Comparison of ENCODE assay signal across 8 cellular contexts in the genomic region with DNA sequence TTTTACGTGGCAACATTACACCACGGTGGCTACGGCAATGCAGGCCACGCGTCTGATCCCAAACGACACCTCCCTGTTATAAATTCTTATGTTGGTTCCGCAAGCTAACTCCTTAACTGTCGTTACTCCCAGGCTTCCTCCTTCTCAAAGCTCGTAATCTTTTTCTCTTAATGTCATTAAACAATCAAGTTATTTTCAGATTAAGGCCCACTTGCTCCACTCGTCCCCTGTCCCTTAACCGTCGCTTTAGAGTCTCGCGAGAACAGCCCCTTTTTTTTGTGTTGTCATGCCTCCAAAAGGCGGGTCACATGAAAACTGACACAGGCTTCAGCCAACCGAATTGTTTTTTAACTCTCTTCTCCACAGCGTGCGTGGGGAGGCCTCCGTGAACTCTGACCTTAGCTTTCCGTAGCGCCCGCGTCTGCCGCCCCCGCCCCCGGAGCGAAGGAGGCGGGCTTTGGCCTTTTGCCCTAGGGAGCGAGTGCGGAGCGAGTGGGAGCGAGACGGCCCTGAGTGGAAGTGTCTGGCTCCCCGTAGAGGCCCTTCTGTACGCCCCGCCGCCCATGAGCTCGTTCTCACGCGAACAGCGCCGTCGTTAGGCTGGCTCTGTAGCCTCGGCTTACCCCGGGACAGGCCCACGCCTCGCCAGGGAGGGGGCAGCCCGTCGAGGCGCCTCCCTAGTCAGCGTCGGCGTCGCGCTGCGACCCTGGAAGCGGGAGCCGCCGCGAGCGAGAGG. TPM values are rescaled to one million over a fixed set of nuclear protein-coding genes. Genes with fewer than 3 reads are reported as not detected.
DNase-seq lines count a peak whose midpoint lies in the region; TF ChIP-seq lines count a peak whose summit lies in the region.

A gene (plus strand): TSS at position 463 of the 736 bp plus-strand sequence. CDS start 360 bp downstream, outside the sequence.

- H2BK5ac ChIP-seq in neuronal stem cell (ENCODE audit: low read length) = peak within 1 kb of the TSS; percentile 99

- peaks cover 0 to 15% of the 10 kb centered on the region in 2 donors for H3K36me3 ChIP-seq in neuronal stem cell (replicated peaks in 1 of 2; ENCODE audit: control insufficient read depth in 2 of 2, insufficient read depth in 2 of 2, low read length in 2 of 2)

- in situ Hi-C loops in SK-MEL-5 (cut with HindIII; ENCODE audit: low pct_unique_long_range_greater_than_20kb, low sequenced_read_pairs) = no loop called here

- H3K9ac ChIP-seq in neuronal stem cell (ENCODE audit: low read depth, low read length, poor library complexity) = peak within 1 kb of the TSS; percentile 99

- H2BK120ac ChIP-seq in neuronal stem cell (ENCODE audit: low read depth, low read length) = peak within 1 kb of the TSS; percentile 97

- peak within 1 kb of the TSS; percentile 88 for H4K91ac ChIP-seq in neuronal stem cell (ENCODE audit: low read depth, low read length, poor library complexity)

- no peaks in the 10 kb centered on the region for H3K79me1 ChIP-seq in neuronal stem cell (ENCODE audit: low read depth, low read length)

- H3K27ac ChIP-seq in neuronal stem cell (replicated peaks; ENCODE audit: low read length) = peak within 1 kb of the TSS; percentile 97

- peaks cover 1% of the 10 kb centered on the region for H3K9me3 Mint-ChIP-seq in activated naive CD4-positive, alpha-beta T cell treated with anti-CD3 and anti-CD28 coated beads for 36 hours

- CTCF ChIA-PET in activated naive CD4-positive, alpha-beta T cell treated with anti-CD3 and anti-CD28 coated beads for 36 hours (lab: Charles Lee) = interaction anchor here (1.1 to 1.3 kb wide), 3 partner anchors 25 to 193 kb away, joined by 3 to 4 read pairs (median 4); no protein-coding TSS in a partner anchor

- H2BK12ac ChIP-seq in neuronal stem cell (ENCODE audit: low read length) = peak within 1 kb of the TSS; percentile 30

- H3K4me3 Mint-ChIP-seq in activated naive CD4-positive, alpha-beta T cell treated with anti-CD3 and anti-CD28 coated beads for 36 hours = peak within 1 kb of the TSS; percentile 89

- DNase-seq in GM03348 (ENCODE audit: low spot score) (peak; percentile 96), HFF-Myc (ENCODE audit: extremely low read depth, low read depth) (peak; percentile 94), MV-4-11 (lab: John Stamatoyannopoulos, UW) (peak; percentile 98), SK-MEL-5 (ENCODE audit: low read depth, low spot score) (peak; percentile 99), foreskin melanocyte (peak; percentile 100), neuronal stem cell (ENCODE audit: low spot score) (peak; percentile 99)
- DNase-seq in activated naive CD4-positive, alpha-beta T cell treated with anti-CD3 and anti-CD28 coated beads for 36 hours = peak; percentile 97

- peak within 1 kb of the TSS; percentile 63 for H3K14ac ChIP-seq in neuronal stem cell (ENCODE audit: low read length)

- H3K27me3 Mint-ChIP-seq in activated naive CD4-positive, alpha-beta T cell treated with anti-CD3 and anti-CD28 coated beads for 36 hours (ENCODE audit: low read depth) = no peaks in the 10 kb centered on the region

- peak within 1 kb of the TSS; percentile 100 for H3K18ac ChIP-seq in neuronal stem cell (ENCODE audit: low read length)

- H3K27ac Mint-ChIP-seq in activated naive CD4-positive, alpha-beta T cell treated with anti-CD3 and anti-CD28 coated beads for 36 hours = peak within 1 kb of the TSS; percentile 100

- H4K8ac ChIP-seq in neuronal stem cell (ENCODE audit: low read depth, low read length) = no peak within 1 kb of the TSS

- peak within 1 kb of the TSS; percentile 37 for H3K4ac ChIP-seq in neuronal stem cell (ENCODE audit: low read length)

- H3K4me1 ChIP-seq in neuronal stem cell (ENCODE audit: control insufficient read depth in 2 of 2, insufficient read depth in 1 of 2, low read depth in 1 of 2, low read length in 2 of 2) = peaks cover 0 to 3% of the 10 kb centered on the region in 2 donors

- peak within 1 kb of the TSS; percentile 55 for H3K4me2 ChIP-seq in neuronal stem cell (ENCODE audit: insufficient read depth, low read length, poor library complexity, severe bottlenecking)

- TF ChIP-seq CTCF in HFF-Myc (IDR thresholded peaks at IDR 0.05; ENCODE audit: low read depth, low read length, missing control alignments) (no peak), subcutaneous adipose tissue (IDR thresholded peaks at IDR 0.05; ENCODE audit: low read depth) (no peak)

- H3K36me3 Mint-ChIP-seq in activated naive CD4-positive, alpha-beta T cell treated with anti-CD3 and anti-CD28 coated beads for 36 hours (ENCODE audit: low read depth) = peaks cover 12% of the 10 kb centered on the region

- peaks cover 33% of the 10 kb centered on the region for H3K4me1 Mint-ChIP-seq in activated naive CD4-positive, alpha-beta T cell treated with anti-CD3 and anti-CD28 coated beads for 36 hours (ENCODE audit: low read depth)

- H3K23ac ChIP-seq in neuronal stem cell (ENCODE audit: low read depth, low read length, poor library complexity) = peak within 1 kb of the TSS; percentile 87

- H2AFZ ChIP-seq in neuronal stem cell (ENCODE audit: low read length) = peak within 1 kb of the TSS; percentile 97

- WGBS in neuronal stem cell (ENCODE audit: extremely low coverage in 2 of 2, insufficient read length in 2 of 2, insufficient replicate concordance in 1 of 2), 2 donors = no CpG with 5 or more reads among the region's 61 CpGs

- peak within 1 kb of the TSS; percentile 84 for H2BK15ac ChIP-seq in neuronal stem cell (ENCODE audit: low read length)

- intact Hi-C loops in activated naive CD4-positive, alpha-beta T cell treated with anti-CD3 and anti-CD28 coated beads for 36 hours (cut with micrococcal nuclease) = loop anchor here (1.0 to 10.0 kb wide), 12 partner anchors 172 to 1666 kb away; a partner anchor contains a TSS

- H3K9me3 ChIP-seq in neuronal stem cell (replicated peaks in 1 of 2; ENCODE audit: control insufficient read depth in 2 of 2, insufficient read depth in 1 of 2, low read depth in 1 of 2, low read length in 2 of 2) = no peaks in the 10 kb centered on the region

- no peaks in the 10 kb centered on the region for H3K27me3 ChIP-seq in neuronal stem cell (ENCODE audit: control insufficient read depth in 3 of 3, insufficient read depth in 3 of 3, low read depth in 1 of 3, low read length in 3 of 3)

- H3K4me3 ChIP-seq in HFF-Myc (replicated peaks; ENCODE audit: low read depth, low read length) (peak within 1 kb of the TSS; percentile 78), neuronal stem cell (ENCODE audit: low read length in 2 of 2) (peak within 1 kb of the TSS; percentile 65 to 97)

- peak within 1 kb of the TSS; percentile 96 for H2AK5ac ChIP-seq in neuronal stem cell (ENCODE audit: low read depth, low read length)

RNA-seq across cellular contexts. Expression of the gene that starts here (rescaled TPM):
- total RNA-seq in SK-MEL-5 (2014; rRNA removed; shearing (Covaris generic)) = 83.9 and 84.0 TPM in 2 replicates
- 31.4 and 43.2 TPM in 2 replicates for polyA plus RNA-seq in SK-MEL-5 (2015; cell fraction: cytosol; rRNA removed)
- 67.7 and 83.3 TPM in 2 replicates for polyA plus RNA-seq in SK-MEL-5 (2015; cell fraction: nucleus; rRNA removed)
- 100 to 1,000 TPM; 221 to 224 TPM for total RNA-seq in activated naive CD4-positive, alpha-beta T cell treated with anti-CD3 and anti-CD28 coated beads for 36 hours
- polyA plus RNA-seq in neuronal stem cell (2013, experiment 1 of 2) = 119 TPM
- 122 TPM for polyA plus RNA-seq in neuronal stem cell (2013, experiment 2 of 2)
- 10 to 100 TPM; 66.1 to 76.5 (median 72.1) TPM for total RNA-seq in subcutaneous adipose tissue

Comparison
In these comparisons a context has a peak if more than half of its experiments do, and no peak if none do; other contexts are left out.
1. Peak in every context shown above with its lines: DNase-seq, H3K4me3 ChIP-seq and H3K27ac ChIP-seq.